15 cellular contexts compared by ENCODE assay signal in genomic region chr10:92575961-92576360, GRCh38. TPM values are rescaled to one million over a fixed set of nuclear protein-coding genes. Genes with fewer than 3 reads are reported as not detected.
DNase-seq lines count a peak whose midpoint lies in the region; ATAC-seq and TF ChIP-seq lines count a peak whose summit lies in the region.
"Had no signal": no experiment of that assay in that cellular context is flagged by ENCODE, and none has a peak within 500 bp of the region (broad histone marks: within the 10 kb centered on the region; RNA-seq: fewer than 3 reads in every experiment).

No MANE protein-coding gene starts in this region.

- no peak overlapping the region for H2BK20ac ChIP-seq in IMR-90 (ENCODE audit: low read depth, low read length)

- H2BK120ac ChIP-seq in IMR-90 (ENCODE audit: low read depth, low read length) (no peak overlapping the region), neuronal stem cell (ENCODE audit: low read depth, low read length) (no peak overlapping the region)

- no peak overlapping the region for H3K56ac ChIP-seq in IMR-90 (ENCODE audit: extremely low read depth, insufficient read depth, low read length)

- BruUV-seq in IMR-90 (replicated peaks; lab: Mats Ljungman, UMichigan), result no TSS peak

- H2BK15ac ChIP-seq in IMR-90 (ENCODE audit: low read depth, low read length), result no peak overlapping the region
- H2BK15ac ChIP-seq in neuronal stem cell (ENCODE audit: low read length), result no peak overlapping the region

- H3K9me1 ChIP-seq in IMR-90 (ENCODE audit: insufficient read depth, low read length), result peaks cover 3% of the 10 kb centered on the region; the same call in 1 of the 2 replicates

- H3K14ac ChIP-seq in IMR-90 (replicated peaks; ENCODE audit: low read depth, low read length) (no peak overlapping the region), neuronal stem cell (ENCODE audit: low read length) (no peak overlapping the region)

- H3K4me1 ChIP-seq in IMR-90 (ENCODE audit: control insufficient read depth, insufficient read depth, low read length) (peaks cover 4% of the 10 kb centered on the region), neuronal stem cell (ENCODE audit: control insufficient read depth in 2 of 2, insufficient read depth in 1 of 2, low read depth in 1 of 2, low read length in 2 of 2) (peaks cover 9 to 10% of the 10 kb centered on the region in 2 donors)

- H3K4me3 ChIP-seq in AG10803 (ENCODE audit: low read length), result no peak overlapping the region
- no peak overlapping the region for H3K4me3 ChIP-seq in IMR-90 (ENCODE audit: insufficient read depth, low read depth, low read length)
- no peak overlapping the region for H3K4me3 ChIP-seq in fibroblast of mammary gland (ENCODE audit: control insufficient read depth, low read depth, low read length)
- H3K4me3 ChIP-seq in neuronal stem cell (ENCODE audit: low read length in 2 of 2), result no peak overlapping the region
- H3K4me3 ChIP-seq: ascending aorta, hepatocyte, lung, SK-N-MC had no signal

- H4K5ac ChIP-seq in IMR-90 (ENCODE audit: low read depth, low read length), result no peak overlapping the region

- H2AFZ ChIP-seq in IMR-90 (replicated peaks; ENCODE audit: low read length, poor library complexity), result no peak overlapping the region
- no peak overlapping the region for H2AFZ ChIP-seq in neuronal stem cell (ENCODE audit: low read length)
- H2AFZ ChIP-seq: hepatocyte had no signal

- H2BK12ac ChIP-seq in neuronal stem cell (ENCODE audit: low read length), result no peak overlapping the region

- no peaks in the 10 kb centered on the region for H3K36me3 ChIP-seq in IMR-90 (ENCODE audit: control insufficient read depth, insufficient read depth, low read length)
- H3K36me3 ChIP-seq in neuronal stem cell (replicated peaks in 1 of 2; ENCODE audit: control insufficient read depth in 2 of 2, insufficient read depth in 2 of 2, low read length in 2 of 2), result no peaks in the 10 kb centered on the region
- H3K36me3 ChIP-seq: ascending aorta had no signal

- H3K18ac ChIP-seq in IMR-90 (ENCODE audit: low read depth, low read length) (no peak overlapping the region), neuronal stem cell (ENCODE audit: low read length) (no peak overlapping the region)

- H3K79me1 ChIP-seq in IMR-90 (ENCODE audit: low read depth in 1 of 2, low read length in 2 of 2) (peaks cover 5 to 28% of the 10 kb centered on the region in 2 experiments; a peak in 3 of 4 replicates), neuronal stem cell (ENCODE audit: low read depth, low read length) (peaks cover 6% of the 10 kb centered on the region)

- CTCF ChIA-PET in IMR-90 (lab: Yijun Ruan, JAX), result interaction anchor here (0.9 kb wide), 1 partner anchor 43 kb away, joined by 3 read pairs; no protein-coding TSS in a partner anchor
- CTCF ChIA-PET in RWPE1 (lab: Yijun Ruan, JAX), result interaction anchor here (0.6 to 4.3 kb wide), 5 partner anchors 10 to 1343 kb away, joined by 3 to 62 read pairs (median 8); no protein-coding TSS in a partner anchor

- H3K27me3 ChIP-seq in IMR-90 (ENCODE audit: control insufficient read depth, insufficient read depth, low read length), result no peaks in the 10 kb centered on the region
- no peaks in the 10 kb centered on the region for H3K27me3 ChIP-seq in neuronal stem cell (ENCODE audit: control insufficient read depth in 3 of 3, insufficient read depth in 3 of 3, low read depth in 1 of 3, low read length in 3 of 3)
- H3K27me3 ChIP-seq: ascending aorta, hepatocyte had no signal

- no peak overlapping the region for H3K27ac ChIP-seq in IMR-90 (ENCODE audit: insufficient read depth, low read length)
- no peak overlapping the region for H3K27ac ChIP-seq in RWPE1
- H3K27ac ChIP-seq in neuronal stem cell (replicated peaks; ENCODE audit: low read length), result no peak overlapping the region
- H3K27ac ChIP-seq: ascending aorta, hepatocyte, SK-N-MC had no signal

- H4K8ac ChIP-seq in IMR-90 (ENCODE audit: low read depth in 2 of 2, low read length in 2 of 2) (no peak overlapping the region), neuronal stem cell (ENCODE audit: low read depth, low read length) (no peak overlapping the region)

- POLR2A ChIA-PET in IMR-90 (lab: Charles Lee; ENCODE audit: unreplicated experiment), result no interaction called here
- POLR2A ChIA-PET in RWPE1 (lab: Yijun Ruan, JAX; ENCODE audit: low non-redundant PET), result interaction anchor here (1.0 kb wide), 1 partner anchor 15 kb away, joined by 4 read pairs; no protein-coding TSS in a partner anchor

- H3K4me2 ChIP-seq in IMR-90 (ENCODE audit: low read depth, low read length) (no peak overlapping the region), neuronal stem cell (ENCODE audit: insufficient read depth, low read length, poor library complexity, severe bottlenecking) (no peak overlapping the region)

- ATAC-seq in IMR-90 (ENCODE audit: low read depth), result no peak
- ATAC-seq in GM19395 (IDR thresholded peaks at IDR 0.05; ENCODE audit: unreplicated experiment), result no peak
- ATAC-seq in HG02973 (IDR thresholded peaks at IDR 0.05; ENCODE audit: unreplicated experiment), result no peak
- ATAC-seq: activated CD4-positive, CD25-positive, alpha-beta regulatory T cell treated with anti-CD3 and anti-CD28 coated beads, Interleukin-2, amount 50 U/mL, for 24 hours; effector memory CD8-positive, alpha-beta T cell had no signal

- H2AK5ac ChIP-seq in IMR-90 (ENCODE audit: low read depth, low read length) (no peak overlapping the region), neuronal stem cell (ENCODE audit: low read depth, low read length) (no peak overlapping the region)

- H4K91ac ChIP-seq in IMR-90 (ENCODE audit: insufficient read depth, low read depth, low read length), result no peak overlapping the region
- H4K91ac ChIP-seq in neuronal stem cell (ENCODE audit: low read depth, low read length, poor library complexity), result no peak overlapping the region

- no peak overlapping the region for H2BK5ac ChIP-seq in IMR-90 (ENCODE audit: low read depth, low read length, poor library complexity, severe bottlenecking)
- no peak overlapping the region for H2BK5ac ChIP-seq in neuronal stem cell (ENCODE audit: low read length)

- H3K23ac ChIP-seq in IMR-90 (ENCODE audit: low read depth, low read length) (no peak overlapping the region), neuronal stem cell (ENCODE audit: low read depth, low read length, poor library complexity) (no peak overlapping the region)

- DNase-seq in AG10803 (ENCODE audit: low read depth) (peak; percentile 69), IMR-90 (peak; percentile 53), RWPE1 (ENCODE audit: low spot score) (peak; percentile 70), fibroblast of mammary gland (ENCODE audit: low read depth) (peak; percentile 57), neuronal stem cell (ENCODE audit: low spot score) (no peak), NCI-H1930 (lab: John Stamatoyannopoulos, UW) (no peak)
- DNase-seq: activated T-cell treated with anti-CD3 and anti-CD28 coated beads, Interleukin-2, amount 50 U/mL, for 1 hour; effector memory CD8-positive, alpha-beta T cell had no signal

- H2AK9ac ChIP-seq in IMR-90 (replicated peaks; ENCODE audit: low read depth, low read length, poor library complexity), result no peak overlapping the region

- in situ Hi-C loops in IMR-90 (cut with MboI; ENCODE audit: low sequenced_read_pairs), result no loop called here

- no peak overlapping the region for H3K9ac ChIP-seq in IMR-90 (ENCODE audit: low read depth, low read length)
- no peak overlapping the region for H3K9ac ChIP-seq in neuronal stem cell (ENCODE audit: low read depth, low read length, poor library complexity)

- H4K20me1 ChIP-seq in IMR-90 (ENCODE audit: insufficient read depth, low read length), result peaks cover 20% of the 10 kb centered on the region

- dilution Hi-C loops in IMR-90 (cut with HindIII; ENCODE audit: low sequenced_read_pairs, unreplicated experiment), result no loop called here

- no peaks in the 10 kb centered on the region for H3K9me3 ChIP-seq in IMR-90 (ENCODE audit: control insufficient read depth, insufficient read depth, low read length)
- H3K9me3 ChIP-seq in neuronal stem cell (replicated peaks in 1 of 2; ENCODE audit: control insufficient read depth in 2 of 2, insufficient read depth in 1 of 2, low read depth in 1 of 2, low read length in 2 of 2), result no peaks in the 10 kb centered on the region
- H3K9me3 ChIP-seq: ascending aorta had no signal

- no peak for TF ChIP-seq RAD21 in IMR-90 (IDR thresholded peaks at IDR 0.05; ENCODE audit: low read length)

- TF ChIP-seq CTCF in AG10803 (conservative IDR thresholded peaks at IDR 0.05; ENCODE audit: low read length), result no peak
- TF ChIP-seq CTCF in IMR-90 (conservative IDR thresholded peaks at IDR 0.05; ENCODE audit: low read depth, low read length), result no peak
- TF ChIP-seq CTCF in RWPE1 (conservative IDR thresholded peaks at IDR 0.05; ENCODE audit: low read depth), result no peak
- no peak for TF ChIP-seq CTCF in fibroblast of mammary gland (conservative IDR thresholded peaks at IDR 0.05; ENCODE audit: control insufficient read depth, insufficient read depth, low read depth, low read length)

- intact Hi-C loops in IMR-90 (cut with micrococcal nuclease), result loop anchor here (2.0 to 10.0 kb wide), 2 partner anchors 13 to 491 kb away; no protein-coding TSS in a partner anchor

- no peak for TF ChIP-seq POLR2A in IMR-90 (IDR thresholded peaks at IDR 0.05; ENCODE audit: low read depth, low read length)

- H3K4ac ChIP-seq in IMR-90 (ENCODE audit: low read depth, low read length) (no peak overlapping the region), neuronal stem cell (ENCODE audit: low read length) (no peak overlapping the region)

TF ChIP-seq in IMR-90, 13 proteins besides CTCF, POLR2A, EP300 and RAD21:
- TF ChIP-seq CEBPB (IDR thresholded peaks at IDR 0.05; ENCODE audit: low read depth, low read length) (peak; percentile 59; the same call in 1 of the 2 replicates), FOS (IDR thresholded peaks at IDR 0.05; ENCODE audit: low read depth, low read length) (no peak)

RNA-seq across cellular contexts. Expression of gene IDE, which starts 2.1 kb away (rescaled TPM):
- 26.4 and 27.4 TPM in 2 replicates for total RNA-seq in IMR-90 (2012; rRNA removed)
- 6.9 and 9.3 TPM in 2 replicates for polyA plus RNA-seq in IMR-90 (2012; rRNA removed)
- polyA plus RNA-seq in IMR-90 (2012; cell fraction: cytosol; rRNA removed), result 1.9 and 2.2 TPM in 2 replicates
- polyA plus RNA-seq in IMR-90 (2012; cell fraction: nucleus; rRNA removed; ENCODE audit: low replicate concordance), result 2.3 and 19.9 TPM in 2 replicates
- 15.4 TPM for polyA plus RNA-seq in neuronal stem cell (2013, experiment 1 of 2)
- 14.6 TPM for polyA plus RNA-seq in neuronal stem cell (2013, experiment 2 of 2)

RNA-seq across cellular contexts. Expression of gene KIF11, which starts 17.0 kb away (rescaled TPM):
- 18.3 and 35.0 TPM in 2 replicates for total RNA-seq in IMR-90 (2012; rRNA removed)
- polyA plus RNA-seq in IMR-90 (2012; rRNA removed), result 6.9 and 8.8 TPM in 2 replicates
- polyA plus RNA-seq in IMR-90 (2012; cell fraction: cytosol; rRNA removed), result 0.57 and 1.3 TPM in 2 replicates
- 0.51 and 2.5 TPM in 2 replicates for polyA plus RNA-seq in IMR-90 (2012; cell fraction: nucleus; rRNA removed; ENCODE audit: low replicate concordance)
- 39.9 TPM for polyA plus RNA-seq in neuronal stem cell (2013, experiment 1 of 2)
- 39.8 TPM for polyA plus RNA-seq in neuronal stem cell (2013, experiment 2 of 2)
- total RNA-seq: ascending aorta had no signal

Comparison
In these comparisons a context has a peak if more than half of its experiments do, and no peak if none do; other contexts are left out.
1. DNase-seq: peak in AG10803 (single experiment), IMR-90 (single experiment), RWPE1 (single experiment) and fibroblast of mammary gland (single experiment); none in neuronal stem cell (single experiment) and NCI-H1930 (0 of 2).